In genomic region chr1:169309178-169310166, GRCh38 we compare ENCODE assay signal across 9 cellular contexts. TPM values are rescaled to one million over a fixed set of nuclear protein-coding genes. Genes with fewer than 3 reads are reported as not detected.
DNase-seq lines count a peak whose midpoint lies in the region; ATAC-seq and TF ChIP-seq lines count a peak whose summit lies in the region.
"Had no signal": no experiment of that assay in that cellular context is flagged by ENCODE, and none has a peak within 500 bp of the region (broad histone marks: within the 10 kb centered on the region; RNA-seq: fewer than 3 reads in every experiment).

No MANE protein-coding gene starts in this region.

- no peak overlapping the region for H3K27ac ChIP-seq in GM23248

- in situ Hi-C loops in GM23248 (cut with MboI): no loop called here

- H3K4me1 ChIP-seq in mononuclear cell (ENCODE audit: insufficient read depth, low read length): peaks cover 10% of the 10 kb centered on the region
- peaks cover 10% of the 10 kb centered on the region for H3K4me1 ChIP-seq in GM23248 (ENCODE audit: insufficient read depth)

- no peak overlapping the region for H2AFZ ChIP-seq in GM23248

- TF ChIP-seq POLR2A in NB4 (IDR thresholded peaks at IDR 0.05; ENCODE audit: extremely low read depth, insufficient read length): no peak

- H3K4me3 ChIP-seq in NB4 (ENCODE audit: low read depth, low read length): peak overlapping the region; percentile 6
- H3K4me3 ChIP-seq in mononuclear cell (ENCODE audit: low read length): peak overlapping the region; percentile 24
- H3K4me3 ChIP-seq in GM23248: no peak overlapping the region

- intact Hi-C loops in Right ventricle myocardium superior (cut with DNase I): no loop called here

- H3F3A ChIP-seq in GM23248 (ENCODE audit: insufficient read depth): peaks cover 6% of the 10 kb centered on the region; the same call in 1 of the 2 replicates

- H4K20me1 ChIP-seq in GM23248 (ENCODE audit: insufficient read depth): no peaks in the 10 kb centered on the region

- WGBS in GM23248 (ENCODE audit: low coverage in 1 of 2, low lambda C conversion rate in 2 of 2, missing lambda C conversion rate in 2 of 2), 2 experiments: 81 to 84% methylated on average over 7 of the region's 7 CpGs

- no peaks in the 10 kb centered on the region for H3K79me2 ChIP-seq in GM23248 (ENCODE audit: insufficient read depth)

- peak; percentile 79 for ATAC-seq in GM18502 (IDR thresholded peaks at IDR 0.05; ENCODE audit: poor library complexity, unreplicated experiment)
- ATAC-seq in GM21723 (IDR thresholded peaks at IDR 0.05; ENCODE audit: unreplicated experiment): peak; percentile 70
- no peak for ATAC-seq in Right ventricle myocardium superior (ENCODE audit: poor library complexity)
- ATAC-seq in SK-N-SH treated with all-trans-retinoic acid at 6 μM for 48 hours: no peak
- ATAC-seq: HCT116 had no signal

- peak; percentile 26 for DNase-seq in NB4 (ENCODE audit: low read depth)
- no peak for DNase-seq in SW 1271 (lab: John Stamatoyannopoulos, UW)
- DNase-seq in Right ventricle myocardium superior: no peak
- no peak for DNase-seq in GM23248

- H3K9ac ChIP-seq in GM23248: no peak overlapping the region

- H3K36me3 ChIP-seq in GM23248 (ENCODE audit: low read depth): no peaks in the 10 kb centered on the region; the same call in 1 of the 2 replicates

- no peak for TF ChIP-seq CTCF in NB4 (IDR thresholded peaks at IDR 0.05; ENCODE audit: low read depth, low read length)

- H3K9me3 ChIP-seq in mononuclear cell (ENCODE audit: low read depth, low read length) (no peaks in the 10 kb centered on the region), GM23248 (ENCODE audit: low read depth) (no peaks in the 10 kb centered on the region)

- H3K9me2 ChIP-seq in GM23248 (ENCODE audit: insufficient read depth): no peaks in the 10 kb centered on the region

- no peaks in the 10 kb centered on the region for H3K27me3 ChIP-seq in mononuclear cell (ENCODE audit: insufficient read depth, low read length)
- H3K27me3 ChIP-seq in GM23248 (replicated peaks; ENCODE audit: insufficient read depth): no peaks in the 10 kb centered on the region

- H3K4me2 ChIP-seq in GM23248 (ENCODE audit: unreplicated experiment): no peak overlapping the region

TF ChIP-seq in SK-N-SH treated with all-trans-retinoic acid at 6 μM for 48 hours, 23 proteins besides CTCF, POLR2A, EP300 and RAD21:
- TF ChIP-seq ZNF8 (CRISPR knock-in tag; IDR thresholded peaks at IDR 0.05): no peak
- TF ChIP-seq TOX (CRISPR knock-in tag; IDR thresholded peaks at IDR 0.05; ENCODE audit: borderline replicate concordance): no peak
- TF ChIP-seq ZNF70 (CRISPR knock-in tag; IDR thresholded peaks at IDR 0.05): no peak
- no peak for TF ChIP-seq TCF4 (CRISPR knock-in tag; IDR thresholded peaks at IDR 0.05; ENCODE audit: borderline replicate concordance)
- no peak for TF ChIP-seq CSRNP3 (CRISPR knock-in tag; IDR thresholded peaks at IDR 0.05)
- TF ChIP-seq CREB5 (CRISPR knock-in tag; IDR thresholded peaks at IDR 0.05; ENCODE audit: low read depth): no peak
- TF ChIP-seq, protein P1, sequence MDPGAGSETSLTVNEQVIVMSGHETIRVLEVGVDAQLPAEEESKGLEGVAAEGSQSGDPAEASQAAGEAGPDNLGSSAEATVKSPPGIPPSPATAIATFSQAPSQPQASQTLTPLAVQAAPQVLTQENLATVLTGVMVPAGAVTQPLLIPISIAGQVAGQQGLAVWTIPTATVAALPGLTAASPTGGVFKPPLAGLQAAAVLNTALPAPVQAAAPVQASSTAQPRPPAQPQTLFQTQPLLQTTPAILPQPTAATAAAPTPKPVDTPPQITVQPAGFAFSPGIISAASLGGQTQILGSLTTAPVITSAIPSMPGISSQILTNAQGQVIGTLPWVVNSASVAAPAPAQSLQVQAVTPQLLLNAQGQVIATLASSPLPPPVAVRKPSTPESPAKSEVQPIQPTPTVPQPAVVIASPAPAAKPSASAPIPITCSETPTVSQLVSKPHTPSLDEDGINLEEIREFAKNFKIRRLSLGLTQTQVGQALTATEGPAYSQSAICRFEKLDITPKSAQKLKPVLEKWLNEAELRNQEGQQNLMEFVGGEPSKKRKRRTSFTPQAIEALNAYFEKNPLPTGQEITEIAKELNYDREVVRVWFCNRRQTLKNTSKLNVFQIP (CRISPR knock-in tag; IDR thresholded peaks at IDR 0.05; ENCODE audit: borderline replicate concordance, low read depth): no peak

RNA-seq across cellular contexts. Expression of gene NME7, which starts 58.1 kb away (rescaled TPM):
- 4.0 TPM for total RNA-seq in mononuclear cell
- 10.6 TPM for total RNA-seq in Right ventricle myocardium superior
- total RNA-seq in GM23248 (2014; rRNA removed; shearing (Covaris generic)): 22.3 and 28.2 TPM in 2 replicates
- polyA plus RNA-seq in GM23248 (2016; fragmentation: Nextera tagmentation; extraction: Ambion mirVana): 35.3 and 38.4 TPM in 2 replicates

RNA-seq across cellular contexts. Expression of gene BLZF1, which starts 58.5 kb away (rescaled TPM):
- total RNA-seq in mononuclear cell (11.1 TPM), Right ventricle myocardium superior (24.0 TPM)
- 33.0 and 34.6 TPM in 2 replicates for total RNA-seq in GM23248 (2014; rRNA removed; shearing (Covaris generic))
- 38.9 and 39.3 TPM in 2 replicates for polyA plus RNA-seq in GM23248 (2016; fragmentation: Nextera tagmentation; extraction: Ambion mirVana)

Comparison
In these comparisons a context has a peak if more than half of its experiments do, and no peak if none do; other contexts are left out.
1. ATAC-seq: peak in GM18502 (single experiment) and GM21723 (single experiment); none in Right ventricle myocardium superior (single experiment) and SK-N-SH treated with all-trans-retinoic acid at 6 μM for 48 hours (single experiment).